ENCODE assay signal across 8 cellular contexts in the genomic region with DNA sequence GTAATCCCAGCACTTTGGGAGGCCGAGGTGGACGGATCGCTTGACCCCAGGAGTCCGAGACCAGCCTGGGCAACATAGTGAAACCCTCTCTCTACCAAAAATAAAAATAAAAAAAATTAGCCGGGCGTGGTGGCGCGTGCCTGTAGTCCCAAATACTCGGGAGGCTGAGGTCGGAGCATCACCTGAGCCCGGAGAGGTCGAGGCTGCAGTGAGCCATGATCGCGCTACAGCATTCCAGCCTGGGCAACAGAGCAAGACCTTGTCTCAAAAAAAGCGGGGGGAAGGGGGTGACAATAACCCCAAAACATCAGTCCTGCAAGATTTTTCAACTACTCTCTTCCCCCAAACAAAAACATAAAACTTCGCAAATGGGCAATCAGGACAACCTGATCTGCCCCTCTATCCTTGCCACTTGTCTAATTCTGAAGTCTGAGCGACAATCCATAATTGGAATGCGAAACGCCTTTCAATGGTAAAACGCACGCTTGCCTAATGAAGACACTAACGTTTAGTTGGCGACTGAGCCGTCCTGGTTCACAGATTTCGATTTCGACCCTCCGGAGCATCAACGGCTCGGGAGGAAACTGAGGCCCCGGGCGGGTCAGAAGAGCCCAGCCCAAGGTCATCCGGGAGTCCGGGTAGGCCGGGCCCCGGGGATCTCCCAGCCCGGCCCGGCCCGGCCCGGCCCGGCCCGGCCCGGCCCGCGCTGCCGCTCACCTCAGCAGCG. TPM values are rescaled to one million over a fixed set of nuclear protein-coding genes. Genes with fewer than 3 reads are reported as not detected.
A peak's percentile ranks its signal among the peaks of the same experiment; 100 is the strongest.
DNase-seq lines count a peak whose midpoint lies in the region; ATAC-seq and TF ChIP-seq lines count a peak whose summit lies in the region.

No MANE protein-coding gene starts in this region.

- TF ChIP-seq CTCF in BJ (IDR thresholded peaks at IDR 0.05; ENCODE audit: insufficient read depth, low read depth, low read length) (no peak), ascending aorta (IDR thresholded peaks at IDR 0.05) (no peak), lower leg skin (IDR thresholded peaks at IDR 0.05) (no peak), upper lobe of left lung (IDR thresholded peaks at IDR 0.05) (no peak)

- ATAC-seq in upper lobe of left lung (ENCODE audit: low FRiP score in 2 of 2), result no peak
- ATAC-seq in HG03095 (IDR thresholded peaks at IDR 0.05; ENCODE audit: unreplicated experiment), result no peak
- ATAC-seq in HG03342 (IDR thresholded peaks at IDR 0.05; ENCODE audit: unreplicated experiment), result no peak

- H3K4me1 ChIP-seq in ascending aorta (peaks cover 17 to 28% of the 10 kb centered on the region in 2 donors), upper lobe of left lung (peaks cover 29 to 57% (median 42%) of the 10 kb centered on the region in 4 donors)

- CTCF ChIA-PET in BJ (lab: Yijun Ruan, JAX), result interaction anchor here (1.8 kb wide), 1 partner anchor 8 kb away, joined by 7 read pairs; no protein-coding TSS in a partner anchor
- CTCF ChIA-PET in HEK293T (lab: Yijun Ruan, JAX), result interaction anchor here (1.4 kb wide), 1 partner anchor 54 kb away, joined by 3 read pairs; no protein-coding TSS in a partner anchor

- no peaks in the 10 kb centered on the region for H3K36me3 ChIP-seq in BJ (ENCODE audit: control insufficient read depth, insufficient read depth, low read length)
- no peaks in the 10 kb centered on the region for H3K36me3 ChIP-seq in ascending aorta
- peaks cover 0 to 3% (median 2%) of the 10 kb centered on the region in 4 donors for H3K36me3 ChIP-seq in upper lobe of left lung

- WGBS in lower leg skin, 2 donors, result 7 to 9% methylated on average over 29 of the region's 46 CpGs
- WGBS in upper lobe of left lung, 2 donors, result 6 to 8% methylated on average over 27 to 36 of the region's 46 CpGs

- H3K27me3 ChIP-seq in BJ (ENCODE audit: control insufficient read depth, insufficient read depth, low read length), result no peaks in the 10 kb centered on the region
- H3K27me3 ChIP-seq in ascending aorta, result no peaks in the 10 kb centered on the region
- H3K27me3 ChIP-seq in upper lobe of left lung, result no peaks in the 10 kb centered on the region

- TF ChIP-seq POLR2A in lower leg skin (IDR thresholded peaks at IDR 0.05) (no peak), upper lobe of left lung (IDR thresholded peaks at IDR 0.05) (no peak)

- H3K27ac ChIP-seq in ascending aorta (peak overlapping the region; percentile 97 to 99), upper lobe of left lung (peak overlapping the region; percentile 87 to 99 (median 96))

- TF ChIP-seq EP300 in upper lobe of left lung (IDR thresholded peaks at IDR 0.05), result no peak

- intact Hi-C loops in ascending aorta (cut with DNase I), result loop anchor here (5.0 kb wide), 1 partner anchor 259 kb away; a partner anchor contains a TSS
- intact Hi-C loops in lower leg skin (cut with DNase I; ENCODE audit: low total_unique reads), result no loop called here

- H3K4me3 ChIP-seq in BJ (ENCODE audit: low read depth, low read length) (peak overlapping the region; percentile 79), ascending aorta (peak overlapping the region; percentile 91 to 98), lower leg skin (ENCODE audit: low read depth, poor library complexity, severe bottlenecking) (peak overlapping the region; percentile 78), upper lobe of left lung (peak overlapping the region; percentile 68 to 90 (median 84))

- H3K9me3 ChIP-seq in ascending aorta (no peaks in the 10 kb centered on the region), upper lobe of left lung (no peaks in the 10 kb centered on the region)

- no peak for DNase-seq in BJ (ENCODE audit: low read depth)
- DNase-seq in HEK293T (ENCODE audit: extremely low spot score), result no peak
- no peak for DNase-seq in ascending aorta (ENCODE audit: low spot score in 2 of 2)
- DNase-seq in lower leg skin (ENCODE audit: low spot score in 2 of 2), result no peak
- no peak for DNase-seq in upper lobe of left lung
- DNase-seq in kidney glomerular epithelial cell (lab: John Stamatoyannopoulos, UW), result no peak

- POLR2A ChIA-PET in BJ (lab: Charles Lee) (no interaction called here), HEK293T (lab: Yijun Ruan, JAX) (interaction anchor here (0.7 to 1.7 kb wide), 5 partner anchors 9 to 55 kb away, joined by 3 to 14 read pairs (median 6); a partner anchor contains a TSS)

TF ChIP-seq in HEK293T, 16 proteins besides CTCF, POLR2A, EP300 and RAD21:
- 0 out of 2 replicates have a peak, but pooled peaks have one; percentile 26 for TF ChIP-seq L3MBTL2 (conservative IDR thresholded peaks at IDR 0.05)
- no peak for TF ChIP-seq FOXK2 (IDR thresholded peaks at IDR 0.05)
- TF ChIP-seq SP1 (IDR thresholded peaks at IDR 0.05), result no peak
- TF ChIP-seq CTBP1 (IDR thresholded peaks at IDR 0.05; ENCODE audit: borderline replicate concordance), result no peak
- TF ChIP-seq SUZ12 (IDR thresholded peaks at IDR 0.05), result no peak
- TF ChIP-seq BHLHE40 (IDR thresholded peaks at IDR 0.05; ENCODE audit: borderline replicate concordance), result no peak

RNA-seq across cellular contexts. Expression of a gene that starts 0.9 kb away (rescaled TPM):
- 35.0 and 70.7 TPM in 2 replicates for polyA plus RNA-seq in BJ (2011; rRNA removed)
- 25.9 and 33.7 TPM in 2 replicates for polyA minus RNA-seq in BJ (2011; rRNA and poly(A)+ RNA removed)
- total RNA-seq in ascending aorta (63.9 TPM), lower leg skin (10 to 100 TPM; 46.2 to 57.5 (median 50.8) TPM), upper lobe of left lung (10 to 100 TPM; 39.4 to 84.2 (median 57.4) TPM)

RNA-seq across cellular contexts. Expression of a gene that starts 41.2 kb away (rescaled TPM):
- polyA plus RNA-seq in BJ (2011; rRNA removed), result 3.2 and 3.8 TPM in 2 replicates
- 0.72 and 0.81 TPM in 2 replicates for polyA minus RNA-seq in BJ (2011; rRNA and poly(A)+ RNA removed)
- total RNA-seq in ascending aorta (6.3 TPM), lower leg skin (1 to 10 TPM; 2.0 to 3.5 (median 2.4) TPM), upper lobe of left lung (10 to 100 TPM in 5 of 6 donors, 1 to 10 TPM in 1; 7.5 to 27.1 (median 21.4) TPM)

RNA-seq across cellular contexts. Expression of a gene that starts 54.8 kb away (rescaled TPM):
- polyA plus RNA-seq in BJ (2011; rRNA removed), result 17.9 and 21.1 TPM in 2 replicates
- polyA minus RNA-seq in BJ (2011; rRNA and poly(A)+ RNA removed), result 5.7 and 9.3 TPM in 2 replicates
- total RNA-seq in ascending aorta (1.3 TPM), lower leg skin (10 to 100 TPM in 3 of 4 donors, 1 to 10 TPM in 1; 8.6 to 28.2 (median 22.5) TPM), upper lobe of left lung (10 to 100 TPM in 5 of 6 donors, 1 to 10 TPM in 1; 8.6 to 27.5 (median 16.8) TPM)
